21 cellular contexts compared by ENCODE assay signal in the genomic region with DNA sequence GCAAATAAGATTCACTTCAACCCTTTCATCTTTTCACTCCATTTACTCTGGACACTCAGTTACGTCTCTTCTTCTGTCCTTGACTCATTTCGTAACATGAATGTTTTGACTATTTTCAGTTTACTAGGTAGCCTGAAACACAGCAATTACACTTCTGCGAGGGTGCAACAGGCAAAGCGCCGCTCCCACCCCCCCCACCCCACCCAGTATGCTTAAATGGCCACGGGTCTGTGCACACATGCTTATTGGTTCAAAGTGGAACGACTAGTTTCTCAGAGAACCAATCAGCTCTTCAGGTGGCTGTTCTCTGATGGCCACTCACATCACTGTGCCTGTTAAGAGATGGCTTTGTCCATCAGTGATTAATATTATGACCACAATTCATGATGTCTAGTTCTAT. TPM values are rescaled to one million over a fixed set of nuclear protein-coding genes. Genes with fewer than 3 reads are reported as not detected.
DNase-seq lines count a peak whose midpoint lies in the region; ATAC-seq lines count a peak whose summit lies in the region.
"Had no signal": no experiment of that assay in that cellular context is flagged by ENCODE, and none has a peak within 500 bp of the region (broad histone marks: within the 10 kb centered on the region; RNA-seq: fewer than 3 reads in every experiment).

No MANE protein-coding gene starts in this region.

- ATAC-seq in GM18873 (IDR thresholded peaks at IDR 0.05; ENCODE audit: low FRiP score, unreplicated experiment) (peak; percentile 38), HG02610 (IDR thresholded peaks at IDR 0.05; ENCODE audit: unreplicated experiment) (peak; percentile 28), HG03469 (IDR thresholded peaks at IDR 0.05; ENCODE audit: unreplicated experiment) (no peak), GM18498 (IDR thresholded peaks at IDR 0.05; ENCODE audit: unreplicated experiment) (no peak), left lobe of liver (no peak)
- ATAC-seq: activated CD4-positive, CD25-positive, alpha-beta regulatory T cell treated with anti-CD3 and anti-CD28 coated beads, Interleukin-2, amount 50 U/mL, for 24 hours; CD8-positive, alpha-beta T cell; left cardiac atrium; natural killer cell treated with Interleukin-12 subunit alpha and Interleukin-12 subunit beta and Interleukin-15 and Interleukin-18, amount 100 ng/mL, for 72 hours; stimulated activated naive CD8-positive, alpha-beta T cell treated with anti-CD3 and anti-CD28 coated beads, Interleukin-15, amount 100 ng/mL, for 72 hours; upper lobe of right lung had no signal

- H3K27me3 ChIP-seq in BLaER1 = no peaks in the 10 kb centered on the region

- DNase-seq in NCI-H748 (lab: John Stamatoyannopoulos, UW; ENCODE audit: unreplicated experiment) = peak; percentile 73
- no peak for DNase-seq in NCI-H526 treated with DMSO at 0.1 percent for 48 hours (lab: John Stamatoyannopoulos, UW)
- no peak for DNase-seq in left lobe of liver (ENCODE audit: low spot score)
- DNase-seq: activated effector memory CD4-positive, alpha-beta T cell treated with anti-CD3 and anti-CD28 coated beads, Interleukin-2, amount 50 U/mL, for 16 hours; CD8-positive, alpha-beta T cell; DMS79 treated with DMSO at 0.1 percent for 48 hours; left cardiac atrium; NCI-H1930; posterior cingulate gyrus; stimulated activated CD4-positive, alpha-beta T cell treated with anti-CD3 and anti-CD28 coated beads, Interleukin-2, amount 100 ng/mL, for 24 hours; stimulated activated naive CD8-positive, alpha-beta T cell treated with anti-CD3 and anti-CD28 coated beads, Interleukin-15, amount 100 ng/mL, for 72 hours; upper lobe of right lung had no signal

- H3K4me1 ChIP-seq in BLaER1 = peaks cover 37% of the 10 kb centered on the region

- H3K27ac ChIP-seq in BLaER1 = no peak overlapping the region
- H3K27ac ChIP-seq: cardiac muscle cell, HL-60, upper lobe of right lung had no signal

- no peaks in the 10 kb centered on the region for H3K9me3 ChIP-seq in BLaER1
- H3K9me3 ChIP-seq: upper lobe of right lung had no signal

- peaks cover 63% of the 10 kb centered on the region for H4K20me1 ChIP-seq in BLaER1

- H3K4me2 ChIP-seq in BLaER1 = peak overlapping the region; percentile 91

- no peak overlapping the region for H3K4me3 ChIP-seq in BLaER1
- H3K4me3 ChIP-seq: cardiac muscle cell, upper lobe of right lung had no signal

- H3K9ac ChIP-seq in BLaER1 = no peak overlapping the region

- peaks cover 24% of the 10 kb centered on the region for H3K36me3 ChIP-seq in BLaER1
- H3K36me3 ChIP-seq: cardiac muscle cell, upper lobe of right lung had no signal

RNA-seq across cellular contexts. Expression of gene BEND4, which starts 3.5 kb away (rescaled TPM):
- total RNA-seq in left lobe of liver = 0.18 TPM

Comparison
In these comparisons a context has a peak if more than half of its experiments do, and no peak if none do; other contexts are left out.
1. ATAC-seq: peak in GM18873 (single experiment) and HG02610 (single experiment); none in HG03469 (single experiment), GM18498 (single experiment) and left lobe of liver (single experiment).